22 cellular contexts compared by ENCODE assay signal in genomic region chr20:62441986-62442539, GRCh38. TPM values are rescaled to one million over a fixed set of nuclear protein-coding genes. Genes with fewer than 3 reads are reported as not detected.
DNase-seq lines count a peak whose midpoint lies in the region; ATAC-seq, FAIRE-seq and TF ChIP-seq lines count a peak whose summit lies in the region.
"Had no signal": no experiment of that assay in that cellular context is flagged by ENCODE, and none has a peak within 500 bp of the region (broad histone marks: within the 10 kb centered on the region; RNA-seq: fewer than 3 reads in every experiment).

No MANE protein-coding gene starts in this region.

- TF ChIP-seq RAD21 in H1 (IDR thresholded peaks at IDR 0.05 in 1 of 2, conservative IDR thresholded peaks at IDR 0.05 in 1 of 2; ENCODE audit: low read depth in 2 of 2, low read length in 2 of 2): no peak

- no peak overlapping the region for H3K18ac ChIP-seq in H1 (ENCODE audit: extremely low read depth, low read length)

- FAIRE-seq in H1 (lab: Jason Lieb, UNC): no peak
- FAIRE-seq: A549, GM12878 had no signal

- no peak overlapping the region for H2BK20ac ChIP-seq in H1 (ENCODE audit: low read length)

- in situ Hi-C loops in KBM-7 (cut with MboI; ENCODE audit: low pct_unique_long_range_greater_than_20kb, low sequenced_read_pairs): no loop called here

- no peak overlapping the region for H3K4me3 Mint-ChIP-seq in MCF 10A (ENCODE audit: unreplicated experiment)
- H3K4me3 Mint-ChIP-seq in activated CD4-positive, alpha-beta T cell treated with anti-CD3 and anti-CD28 coated beads for 36 hours: no peak overlapping the region
- H3K4me3 Mint-ChIP-seq: CD14-positive monocyte; CD4-positive, alpha-beta memory T cell; H9; IgD-negative memory B cell had no signal

- H3K27ac Mint-ChIP-seq in MCF 10A (ENCODE audit: low read depth, unreplicated experiment): no peak overlapping the region
- H3K27ac Mint-ChIP-seq in activated CD4-positive, alpha-beta T cell treated with anti-CD3 and anti-CD28 coated beads for 36 hours: no peak overlapping the region
- H3K27ac Mint-ChIP-seq: CD4-positive, alpha-beta memory T cell; IgD-negative memory B cell had no signal

- H3K27me3 Mint-ChIP-seq in MCF 10A (ENCODE audit: insufficient read depth, unreplicated experiment): peaks cover 58% of the 10 kb centered on the region
- H3K27me3 Mint-ChIP-seq in activated CD4-positive, alpha-beta T cell treated with anti-CD3 and anti-CD28 coated beads for 36 hours: peaks cover 5% of the 10 kb centered on the region

- peak overlapping the region; percentile 43; the same call in 1 of the 2 replicates for H2BK12ac ChIP-seq in H1 (ENCODE audit: low read depth, low read length)

- H3K36me3 Mint-ChIP-seq in MCF 10A (ENCODE audit: insufficient read depth, unreplicated experiment): no peaks in the 10 kb centered on the region
- no peaks in the 10 kb centered on the region for H3K36me3 Mint-ChIP-seq in activated CD4-positive, alpha-beta T cell treated with anti-CD3 and anti-CD28 coated beads for 36 hours (ENCODE audit: low read depth)
- H3K36me3 Mint-ChIP-seq: CD14-positive monocyte; CD4-positive, alpha-beta memory T cell; IgD-negative memory B cell had no signal

- TF ChIP-seq CTCF in MCF 10A (IDR thresholded peaks at IDR 0.05; ENCODE audit: unreplicated experiment): no peak
- no peak for TF ChIP-seq CTCF in breast epithelium (IDR thresholded peaks at IDR 0.05)
- TF ChIP-seq CTCF in H1 (IDR thresholded peaks at IDR 0.05; ENCODE audit: control extremely low read depth in 1 of 3, insufficient read depth in 1 of 3, low read depth in 1 of 3, low read length in 3 of 3): no peak

- no peaks in the 10 kb centered on the region for H3K79me1 ChIP-seq in H1 (ENCODE audit: low read depth, low read length)

- no peak overlapping the region for H4K91ac ChIP-seq in H1 (replicated peaks; ENCODE audit: insufficient read length, low read length)

- H4K5ac ChIP-seq in H1 (ENCODE audit: insufficient read length, low read depth, low read length): no peak overlapping the region

- H2BK5ac ChIP-seq in H1 (ENCODE audit: low read depth, low read length): no peak overlapping the region

- H3K4me1 ChIP-seq in breast epithelium: no peaks in the 10 kb centered on the region
- no peaks in the 10 kb centered on the region for H3K4me1 ChIP-seq in H1 (replicated peaks in 1 of 4; ENCODE audit: control insufficient read depth in 3 of 4, insufficient read depth in 4 of 4, low read length in 3 of 4)
- H3K4me1 ChIP-seq: A549, BLaER1 had no signal

- no peak overlapping the region for H3K23ac ChIP-seq in H1 (ENCODE audit: insufficient read length)

- H3K9me3 Mint-ChIP-seq in MCF 10A (ENCODE audit: unreplicated experiment): no peaks in the 10 kb centered on the region
- no peaks in the 10 kb centered on the region for H3K9me3 Mint-ChIP-seq in activated CD4-positive, alpha-beta T cell treated with anti-CD3 and anti-CD28 coated beads for 36 hours (ENCODE audit: low read depth)
- H3K9me3 Mint-ChIP-seq: H9, IgD-negative memory B cell had no signal

- no peaks in the 10 kb centered on the region for H3K9me3 ChIP-seq in breast epithelium
- H3K9me3 ChIP-seq in H1 (ENCODE audit: insufficient read depth in 2 of 2, low read depth in 1 of 2, low read length in 1 of 2): no peaks in the 10 kb centered on the region
- H3K9me3 ChIP-seq: A549, BLaER1 had no signal

- DNase-seq in MCF 10A (ENCODE audit: unreplicated experiment): peak; percentile 5
- no peak for DNase-seq in breast epithelium (ENCODE audit: low spot score in 2 of 2)
- peak; percentile 84 for DNase-seq in M059J (ENCODE audit: low read depth)
- DNase-seq in H1 (ENCODE audit: low read depth in 1 of 2, low spot score in 2 of 2): no peak
- DNase-seq in KBM-7: no peak
- DNase-seq in activated CD4-positive, alpha-beta T cell treated with anti-CD3 and anti-CD28 coated beads for 36 hours: no peak
- no peak for DNase-seq in medulla oblongata (ENCODE audit: extremely low spot score)
- DNase-seq: CD4-positive, alpha-beta memory T cell; DMS153; DMS79; GOT3; H9 had no signal

- WGBS in H1 (ENCODE audit: extremely low coverage in 1 of 2, insufficient coverage in 1 of 2, insufficient read length in 1 of 2, insufficient replicate concordance in 2 of 2, low coverage in 1 of 2, low lambda C conversion rate in 2 of 2, missing lambda C conversion rate in 1 of 2), 2 experiments: 88% methylated on average over 16 of the region's 16 CpGs; no CpG with 5 or more reads in 1 of the 2 experiments

- H3K4me3 ChIP-seq in breast epithelium (no peak overlapping the region), H1 (ENCODE audit: extremely low read depth in 1 of 4, insufficient read depth in 2 of 4, low read depth in 3 of 4, low read length in 4 of 4) (no peak overlapping the region)
- H3K4me3 ChIP-seq: A549, BLaER1, GM12878 had no signal

- H3K4me2 ChIP-seq in H1 (ENCODE audit: insufficient read depth in 1 of 2, low read depth in 2 of 2, low read length in 2 of 2): no peak overlapping the region
- H3K4me2 ChIP-seq: A549, BLaER1 had no signal

- H4K20me1 ChIP-seq in H1 (replicated peaks in 1 of 2; ENCODE audit: control insufficient read depth in 1 of 2, insufficient read depth in 2 of 2, low read length in 2 of 2): no peaks in the 10 kb centered on the region
- H4K20me1 ChIP-seq: BLaER1 had no signal

- POLR2A ChIA-PET in MCF 10A (lab: Yijun Ruan, JAX): no interaction called here
- POLR2A ChIA-PET in H1 (lab: Charles Lee; ENCODE audit: partially characterized antibody): interaction anchor here (1.2 kb wide), 1 partner anchor 10 kb away, joined by 3 read pairs; no protein-coding TSS in a partner anchor
- POLR2A ChIA-PET in activated CD4-positive, alpha-beta T cell treated with anti-CD3 and anti-CD28 coated beads for 36 hours (lab: Charles Lee): no interaction called here

- no peak overlapping the region for H2AK5ac ChIP-seq in H1 (ENCODE audit: low read depth, low read length)

- H3K27me3 ChIP-seq in breast epithelium (peaks cover 2 to 36% of the 10 kb centered on the region in 2 donors), H1 (replicated peaks in 1 of 4; ENCODE audit: control insufficient read depth in 3 of 4, extremely low read depth in 1 of 4, insufficient read depth in 3 of 4, low read length in 3 of 4) (no peaks in the 10 kb centered on the region; a peak in 1 of 7 replicates)

- BruUV-seq in MCF 10A (replicated peaks; lab: Mats Ljungman, UMichigan): no TSS peak

- ATAC-seq in activated CD4-positive, alpha-beta T cell treated with anti-CD3 and anti-CD28 coated beads for 36 hours: no peak
- ATAC-seq: A549, GM12878 had no signal

- no peaks in the 10 kb centered on the region for H3K4me1 Mint-ChIP-seq in MCF 10A (ENCODE audit: insufficient read depth, unreplicated experiment)
- H3K4me1 Mint-ChIP-seq in activated CD4-positive, alpha-beta T cell treated with anti-CD3 and anti-CD28 coated beads for 36 hours: no peaks in the 10 kb centered on the region
- H3K4me1 Mint-ChIP-seq: CD14-positive monocyte; CD4-positive, alpha-beta memory T cell; H9 had no signal

- no peak overlapping the region for H2AFZ ChIP-seq in H1 (ENCODE audit: low read length)

- TF ChIP-seq POLR2A in breast epithelium (IDR thresholded peaks at IDR 0.05): no peak
- TF ChIP-seq POLR2A in H1 (IDR thresholded peaks at IDR 0.05; ENCODE audit: control extremely low read depth in 1 of 2, low read depth in 2 of 2, low read length in 2 of 2): no peak

- no peak overlapping the region for H3K14ac ChIP-seq in H1 (ENCODE audit: insufficient read length)

- H2BK120ac ChIP-seq in H1 (replicated peaks; ENCODE audit: low read depth, low read length): no peak overlapping the region

- no peaks in the 10 kb centered on the region for H3K79me2 ChIP-seq in H1 (ENCODE audit: control insufficient read depth in 1 of 2, insufficient read depth in 2 of 2, low read length in 2 of 2)

- H3K56ac ChIP-seq in H1 (replicated peaks; ENCODE audit: insufficient read length, low read depth, low read length): no peak overlapping the region

- no peak overlapping the region for H3K9ac ChIP-seq in H1 (replicated peaks in 1 of 4; ENCODE audit: extremely low read depth in 1 of 4, low read depth in 3 of 4, low read length in 3 of 4)
- H3K9ac ChIP-seq: BLaER1 had no signal

- no peak overlapping the region for H3K4ac ChIP-seq in H1 (replicated peaks; ENCODE audit: insufficient read length, low read depth, low read length)

- TF ChIP-seq EP300 in H1 (IDR thresholded peaks at IDR 0.05; ENCODE audit: borderline replicate concordance in 1 of 2, low read depth in 2 of 2, low read length in 2 of 2): no peak

- no peak overlapping the region for H2BK15ac ChIP-seq in H1 (ENCODE audit: low read length)

- intact Hi-C loops in MCF 10A (cut with micrococcal nuclease): no loop called here
- intact Hi-C loops in breast epithelium (cut with DNase I; ENCODE audit: low total_unique reads): no loop called here
- intact Hi-C loops in activated CD4-positive, alpha-beta T cell treated with anti-CD3 and anti-CD28 coated beads for 36 hours (cut with DNase I, micrococcal nuclease): no loop called here

- 0 out of 2 replicates have a peak, but pooled peaks cover 2% of the 10 kb centered on the region for H3K23me2 ChIP-seq in H1 (ENCODE audit: low read depth, low read length)

- CTCF ChIA-PET in MCF 10A (lab: Yijun Ruan, JAX) (interaction anchor here (0.9 kb wide), 1 partner anchor 46 kb away, joined by 3 read pairs; no protein-coding TSS in a partner anchor), H1 (lab: Charles Lee; ENCODE audit: partially characterized antibody) (interaction anchor here (1.1 to 1.8 kb wide), 6 partner anchors 8 to 349 kb away, joined by 3 to 6 read pairs (median 4); no protein-coding TSS in a partner anchor)
- CTCF ChIA-PET in activated CD4-positive, alpha-beta T cell treated with anti-CD3 and anti-CD28 coated beads for 36 hours (lab: Charles Lee): no interaction called here

- peak overlapping the region; percentile 57 for H4K8ac ChIP-seq in H1 (ENCODE audit: extremely low read depth, insufficient read depth, low read length)

- H3K27ac ChIP-seq in breast epithelium (no peak overlapping the region), H1 (ENCODE audit: low read depth, low read length) (no peak overlapping the region)
- H3K27ac ChIP-seq: 22Rv1, A549, BLaER1, HL-60 had no signal

- H3K36me3 ChIP-seq in breast epithelium (no peaks in the 10 kb centered on the region), H1 (ENCODE audit: control insufficient read depth in 2 of 4, insufficient read depth in 4 of 4, low read length in 3 of 4) (no peaks in the 10 kb centered on the region)
- H3K36me3 ChIP-seq: BLaER1 had no signal

RNA-seq across cellular contexts. Expression of gene RBBP8NL, which starts 14.7 kb away (rescaled TPM):
- not detected in 2 replicates for total RNA-seq in MCF 10A (2022)
- 1 to 10 TPM in 2 of 3 donors, not detected in 1; 2.0 to 4.0 TPM for total RNA-seq in breast epithelium
- total RNA-seq in M059J (2014; rRNA removed; shearing (Covaris generic)): not detected in 2 replicates
- 0.43 and 0.59 TPM in 2 replicates for total RNA-seq in H1 (2021; fragmentation: NEBNext Ultra II Directional; extraction: Animal tissue kit (Norgen Biotek cat#: 25700))
- polyA plus RNA-seq in H1 (2011; rRNA removed): 0.48 and 0.88 TPM in 2 replicates
- 0.75 TPM for polyA plus RNA-seq in H1 (2011; cell fraction: cytosol; rRNA removed)
- polyA plus RNA-seq in H1 (2011; cell fraction: nucleus; rRNA removed): 1.4 TPM
- 0.55 to 1.1 TPM (median 0.65 TPM) in 4 replicates for polyA plus RNA-seq in H1 (2012, experiment 1 of 2)
- polyA plus RNA-seq in H1 (2012, experiment 2 of 2): 0.46 TPM
- 0.71 TPM for polyA plus RNA-seq in H1 (2013, experiment 1 of 2)
- 0.63 TPM for polyA plus RNA-seq in H1 (2013, experiment 2 of 2)
- polyA minus RNA-seq in H1 (2011; rRNA and poly(A)+ RNA removed): 0.09 and 0.20 TPM in 2 replicates
- polyA minus RNA-seq in H1 (2011; cell fraction: cytosol; rRNA and poly(A)+ RNA removed): 1.4 TPM
- polyA minus RNA-seq in H1 (2011; cell fraction: nucleus; rRNA and poly(A)+ RNA removed): 1.9 TPM
- total RNA-seq in activated CD4-positive, alpha-beta T cell treated with anti-CD3 and anti-CD28 coated beads for 36 hours: not detected
- total RNA-seq: CD4-positive, alpha-beta memory T cell; Daoy; G401; GM12878; HT1080 had no signal
- polyA plus RNA-seq: A549; CD14-positive monocyte; CD4-positive, alpha-beta memory T cell; GM12878; IgD-negative memory B cell had no signal

RNA-seq across cellular contexts. Expression of gene GATA5, which starts 33.7 kb away (rescaled TPM):
- total RNA-seq in MCF 10A (2022) (not detected in 2 replicates), breast epithelium (under 1 TPM in 1 of 3 donors, not detected in 2; 0.73 TPM)
- total RNA-seq in M059J (2014; rRNA removed; shearing (Covaris generic)): not detected in 2 replicates
- 0.11 and 0.15 TPM in 2 replicates for total RNA-seq in H1 (2021; fragmentation: NEBNext Ultra II Directional; extraction: Animal tissue kit (Norgen Biotek cat#: 25700))
- polyA plus RNA-seq in H1 (2011; rRNA removed): 0.08 TPM in 2 replicates
- 0.10 TPM for polyA plus RNA-seq in H1 (2011; cell fraction: cytosol; rRNA removed)
- 0.14 TPM for polyA plus RNA-seq in H1 (2011; cell fraction: nucleus; rRNA removed)
- 0.11 to 0.17 TPM (median 0.12 TPM) in 3 of 4 replicates, not detected in the other for polyA plus RNA-seq in H1 (2012, experiment 1 of 2)
- polyA plus RNA-seq in H1 (2012, experiment 2 of 2): 0.12 TPM
- 0.08 TPM for polyA plus RNA-seq in H1 (2013, experiment 1 of 2)
- 0.07 TPM for polyA plus RNA-seq in H1 (2013, experiment 2 of 2)
- 0.05 and 0.06 TPM in 2 replicates for polyA minus RNA-seq in H1 (2011; rRNA and poly(A)+ RNA removed)
- polyA minus RNA-seq in H1 (2011; cell fraction: cytosol; rRNA and poly(A)+ RNA removed): not detected
- polyA minus RNA-seq in H1 (2011; cell fraction: nucleus; rRNA and poly(A)+ RNA removed): not detected
- total RNA-seq in activated CD4-positive, alpha-beta T cell treated with anti-CD3 and anti-CD28 coated beads for 36 hours: not detected
- total RNA-seq: CD4-positive, alpha-beta memory T cell; Daoy; GM12878; HT1080 had no signal
- polyA plus RNA-seq: CD14-positive monocyte; CD4-positive, alpha-beta memory T cell; GM12878; IgD-negative memory B cell had no signal

RNA-seq across cellular contexts. Expression of gene CABLES2, which starts 35.0 kb away (rescaled TPM):
- total RNA-seq in MCF 10A (2022) (1.5 and 2.8 TPM in 2 replicates), breast epithelium (1 to 10 TPM; 1.8 to 3.2 (median 2.9) TPM)
- total RNA-seq in M059J (2014; rRNA removed; shearing (Covaris generic)): 10.0 and 19.9 TPM in 2 replicates
- 8.0 TPM in 2 replicates for total RNA-seq in H1 (2021; fragmentation: NEBNext Ultra II Directional; extraction: Animal tissue kit (Norgen Biotek cat#: 25700))
- polyA plus RNA-seq in H1 (2011; rRNA removed): 8.8 and 10.5 TPM in 2 replicates
- 6.5 TPM for polyA plus RNA-seq in H1 (2011; cell fraction: cytosol; rRNA removed)
- 9.7 TPM for polyA plus RNA-seq in H1 (2011; cell fraction: nucleus; rRNA removed)
- 8.2 to 10.9 TPM (median 9.6 TPM) in 4 replicates for polyA plus RNA-seq in H1 (2012, experiment 1 of 2)
- polyA plus RNA-seq in H1 (2012, experiment 2 of 2): 7.4 TPM
- 5.3 TPM for polyA plus RNA-seq in H1 (2013, experiment 1 of 2)
- 5.6 TPM for polyA plus RNA-seq in H1 (2013, experiment 2 of 2)
- polyA minus RNA-seq in H1 (2011; rRNA and poly(A)+ RNA removed): 5.2 and 5.7 TPM in 2 replicates
- 7.8 TPM for polyA minus RNA-seq in H1 (2011; cell fraction: cytosol; rRNA and poly(A)+ RNA removed)
- polyA minus RNA-seq in H1 (2011; cell fraction: nucleus; rRNA and poly(A)+ RNA removed): 4.3 TPM
- 1 to 10 TPM; 6.4 to 7.6 TPM for total RNA-seq in activated CD4-positive, alpha-beta T cell treated with anti-CD3 and anti-CD28 coated beads for 36 hours

RNA-seq across cellular contexts. Expression of gene RPS21, which starts 55.2 kb away (rescaled TPM):
- total RNA-seq in MCF 10A (2022): 1,978 and 2,055 TPM in 2 replicates
- 1,000 to 10,000 TPM; 1,723 to 3,116 (median 2,974) TPM for total RNA-seq in breast epithelium
- 1,541 and 2,007 TPM in 2 replicates for total RNA-seq in M059J (2014; rRNA removed; shearing (Covaris generic))
- 1,787 and 1,829 TPM in 2 replicates for total RNA-seq in H1 (2021; fragmentation: NEBNext Ultra II Directional; extraction: Animal tissue kit (Norgen Biotek cat#: 25700))
- 7,219 and 8,331 TPM in 2 replicates for polyA plus RNA-seq in H1 (2011; rRNA removed)
- polyA plus RNA-seq in H1 (2011; cell fraction: cytosol; rRNA removed): 7,720 TPM
- polyA plus RNA-seq in H1 (2011; cell fraction: nucleus; rRNA removed): 4,705 TPM
- 4,429 to 5,604 TPM (median 4,871 TPM) in 4 replicates for polyA plus RNA-seq in H1 (2012, experiment 1 of 2)
- 4,124 TPM for polyA plus RNA-seq in H1 (2012, experiment 2 of 2)
- polyA plus RNA-seq in H1 (2013, experiment 1 of 2): 4,907 TPM
- polyA plus RNA-seq in H1 (2013, experiment 2 of 2): 4,204 TPM
- polyA minus RNA-seq in H1 (2011; rRNA and poly(A)+ RNA removed): 654 and 663 TPM in 2 replicates
- polyA minus RNA-seq in H1 (2011; cell fraction: cytosol; rRNA and poly(A)+ RNA removed): 718 TPM
- polyA minus RNA-seq in H1 (2011; cell fraction: nucleus; rRNA and poly(A)+ RNA removed): 1,108 TPM
- 1,000 to 10,000 TPM; 1,051 to 2,439 TPM for total RNA-seq in activated CD4-positive, alpha-beta T cell treated with anti-CD3 and anti-CD28 coated beads for 36 hours

Comparison
In these comparisons a context has a peak if more than half of its experiments do, and no peak if none do; other contexts are left out.
1. DNase-seq: peak in MCF 10A (single experiment) and M059J (single experiment); none in breast epithelium (0 of 2), H1 (0 of 2), KBM-7 (single experiment), activated CD4-positive, alpha-beta T cell treated with anti-CD3 and anti-CD28 coated beads for 36 hours (single experiment) and medulla oblongata (single experiment).